Comparison of ENCODE assay signal across 1 cellular context in the genomic region with DNA sequence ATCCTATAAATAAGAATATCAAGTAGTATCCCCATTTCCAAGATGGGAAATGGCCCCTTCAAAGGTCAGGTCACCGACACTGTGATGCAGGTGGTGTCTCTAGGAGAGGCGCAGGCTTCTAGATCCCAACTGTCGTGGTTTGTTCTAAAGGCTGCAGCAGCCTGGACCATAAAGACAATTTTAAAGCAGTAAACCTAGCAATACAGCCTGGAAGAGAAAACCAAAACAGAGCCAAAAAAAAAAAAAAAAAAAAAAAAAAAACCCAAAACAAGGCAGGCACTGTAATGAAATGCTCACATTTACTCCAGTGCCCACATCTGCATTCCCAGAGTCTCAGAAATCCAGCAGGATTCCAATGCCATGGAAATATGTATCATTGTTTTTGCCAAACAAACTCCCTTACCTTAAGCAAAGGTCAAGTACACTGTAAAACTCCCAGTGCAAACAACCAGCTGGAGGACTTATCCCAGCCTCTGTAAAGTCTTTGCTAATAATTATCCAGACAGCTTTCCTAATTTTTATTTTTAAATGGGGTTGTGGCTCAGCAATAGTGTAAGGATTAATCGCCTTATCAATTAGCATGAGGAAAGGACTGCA.
TF ChIP-seq lines count a peak whose summit lies in the region.

No MANE protein-coding gene starts in this region.

TF ChIP-seq in HepG2, 621 proteins besides CTCF, POLR2A, EP300 and RAD21 (continued from another document and continues in another):
- TF ChIP-seq, protein P1, sequence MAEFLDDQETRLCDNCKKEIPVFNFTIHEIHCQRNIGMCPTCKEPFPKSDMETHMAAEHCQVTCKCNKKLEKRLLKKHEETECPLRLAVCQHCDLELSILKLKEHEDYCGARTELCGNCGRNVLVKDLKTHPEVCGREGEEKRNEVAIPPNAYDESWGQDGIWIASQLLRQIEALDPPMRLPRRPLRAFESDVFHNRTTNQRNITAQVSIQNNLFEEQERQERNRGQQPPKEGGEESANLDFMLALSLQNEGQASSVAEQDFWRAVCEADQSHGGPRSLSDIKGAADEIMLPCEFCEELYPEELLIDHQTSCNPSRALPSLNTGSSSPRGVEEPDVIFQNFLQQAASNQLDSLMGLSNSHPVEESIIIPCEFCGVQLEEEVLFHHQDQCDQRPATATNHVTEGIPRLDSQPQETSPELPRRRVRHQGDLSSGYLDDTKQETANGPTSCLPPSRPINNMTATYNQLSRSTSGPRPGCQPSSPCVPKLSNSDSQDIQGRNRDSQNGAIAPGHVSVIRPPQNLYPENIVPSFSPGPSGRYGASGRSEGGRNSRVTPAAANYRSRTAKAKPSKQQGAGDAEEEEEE (CRISPR knock-in tag; IDR thresholded peaks at IDR 0.05; ENCODE audit: borderline replicate concordance) = no peak
- TF ChIP-seq XBP1 (CRISPR knock-in tag; IDR thresholded peaks at IDR 0.05) (no peak), SETDB1 (CRISPR knock-in tag; IDR thresholded peaks at IDR 0.05; ENCODE audit: borderline replicate concordance) (no peak), ZSCAN25 (CRISPR knock-in tag; IDR thresholded peaks at IDR 0.05) (peak; percentile 73; the same call in 1 of the 2 replicates), MED1 (CRISPR knock-in tag; IDR thresholded peaks at IDR 0.05) (peak; percentile 96), JUN (CRISPR knock-in tag; IDR thresholded peaks at IDR 0.05) (no peak), MIER3 (CRISPR knock-in tag; IDR thresholded peaks at IDR 0.05; ENCODE audit: borderline replicate concordance) (peak; percentile 45; the same call in 1 of the 2 replicates), RARG (CRISPR knock-in tag; IDR thresholded peaks at IDR 0.05; ENCODE audit: low read depth) (no peak), ZNF609 (CRISPR knock-in tag; IDR thresholded peaks at IDR 0.05; ENCODE audit: borderline replicate concordance) (peak; percentile 63; the same call in 1 of the 2 replicates), ELK4 (CRISPR knock-in tag; IDR thresholded peaks at IDR 0.05; ENCODE audit: borderline replicate concordance) (no peak), KLF11 (CRISPR knock-in tag; IDR thresholded peaks at IDR 0.05) (no peak), RBAK (CRISPR knock-in tag; IDR thresholded peaks at IDR 0.05) (no peak), TCF7L2 (IDR thresholded peaks at IDR 0.05; ENCODE audit: low read depth, low read length) (no peak), ZNF710 (CRISPR knock-in tag; IDR thresholded peaks at IDR 0.05; ENCODE audit: borderline replicate concordance) (no peak), ZFP37 (CRISPR knock-in tag; IDR thresholded peaks at IDR 0.05; ENCODE audit: borderline replicate concordance) (no peak), ETV5 (CRISPR knock-in tag; IDR thresholded peaks at IDR 0.05; ENCODE audit: borderline replicate concordance) (peak; percentile 59; the same call in 1 of the 2 replicates), ZBTB37 (CRISPR knock-in tag; IDR thresholded peaks at IDR 0.05) (no peak), TBP (CRISPR knock-in tag; IDR thresholded peaks at IDR 0.05) (no peak), ZNF629 (CRISPR knock-in tag; conservative IDR thresholded peaks at IDR 0.05) (no peak), ZNF530 (CRISPR knock-in tag; IDR thresholded peaks at IDR 0.05; ENCODE audit: low read depth) (no peak), BATF2 (CRISPR knock-in tag; IDR thresholded peaks at IDR 0.05) (no peak), ZZZ3 (CRISPR knock-in tag; IDR thresholded peaks at IDR 0.05; ENCODE audit: borderline replicate concordance) (no peak), FOXC1 (CRISPR knock-in tag; IDR thresholded peaks at IDR 0.05; ENCODE audit: borderline replicate concordance) (no peak), PCBP2 (optimal IDR thresholded peaks at IDR 0.05; ENCODE audit: low read depth, low read length, poor library complexity, severe bottlenecking) (no peak)
- TF ChIP-seq, protein P2, sequence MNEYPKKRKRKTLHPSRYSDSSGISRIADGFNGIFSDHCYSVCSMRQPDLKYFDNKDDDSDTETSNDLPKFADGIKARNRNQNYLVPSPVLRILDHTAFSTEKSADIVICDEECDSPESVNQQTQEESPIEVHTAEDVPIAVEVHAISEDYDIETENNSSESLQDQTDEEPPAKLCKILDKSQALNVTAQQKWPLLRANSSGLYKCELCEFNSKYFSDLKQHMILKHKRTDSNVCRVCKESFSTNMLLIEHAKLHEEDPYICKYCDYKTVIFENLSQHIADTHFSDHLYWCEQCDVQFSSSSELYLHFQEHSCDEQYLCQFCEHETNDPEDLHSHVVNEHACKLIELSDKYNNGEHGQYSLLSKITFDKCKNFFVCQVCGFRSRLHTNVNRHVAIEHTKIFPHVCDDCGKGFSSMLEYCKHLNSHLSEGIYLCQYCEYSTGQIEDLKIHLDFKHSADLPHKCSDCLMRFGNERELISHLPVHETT (CRISPR knock-in tag; conservative IDR thresholded peaks at IDR 0.05) = peak; percentile 23; the same call in 1 of the 2 replicates
- TF ChIP-seq, protein P3, sequence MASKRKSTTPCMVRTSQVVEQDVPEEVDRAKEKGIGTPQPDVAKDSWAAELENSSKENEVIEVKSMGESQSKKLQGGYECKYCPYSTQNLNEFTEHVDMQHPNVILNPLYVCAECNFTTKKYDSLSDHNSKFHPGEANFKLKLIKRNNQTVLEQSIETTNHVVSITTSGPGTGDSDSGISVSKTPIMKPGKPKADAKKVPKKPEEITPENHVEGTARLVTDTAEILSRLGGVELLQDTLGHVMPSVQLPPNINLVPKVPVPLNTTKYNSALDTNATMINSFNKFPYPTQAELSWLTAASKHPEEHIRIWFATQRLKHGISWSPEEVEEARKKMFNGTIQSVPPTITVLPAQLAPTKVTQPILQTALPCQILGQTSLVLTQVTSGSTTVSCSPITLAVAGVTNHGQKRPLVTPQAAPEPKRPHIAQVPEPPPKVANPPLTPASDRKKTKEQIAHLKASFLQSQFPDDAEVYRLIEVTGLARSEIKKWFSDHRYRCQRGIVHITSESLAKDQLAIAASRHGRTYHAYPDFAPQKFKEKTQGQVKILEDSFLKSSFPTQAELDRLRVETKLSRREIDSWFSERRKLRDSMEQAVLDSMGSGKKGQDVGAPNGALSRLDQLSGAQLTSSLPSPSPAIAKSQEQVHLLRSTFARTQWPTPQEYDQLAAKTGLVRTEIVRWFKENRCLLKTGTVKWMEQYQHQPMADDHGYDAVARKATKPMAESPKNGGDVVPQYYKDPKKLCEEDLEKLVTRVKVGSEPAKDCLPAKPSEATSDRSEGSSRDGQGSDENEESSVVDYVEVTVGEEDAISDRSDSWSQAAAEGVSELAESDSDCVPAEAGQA (IDR thresholded peaks at IDR 0.05; ENCODE audit: low read depth) = peak; percentile 41; the same call in 1 of the 2 replicates
- TF ChIP-seq, protein P3 (CRISPR knock-in tag; IDR thresholded peaks at IDR 0.05; ENCODE audit: borderline replicate concordance) = 0 out of 2 replicates have a peak, but pooled peaks have one; percentile 80
- TF ChIP-seq, protein P4, sequence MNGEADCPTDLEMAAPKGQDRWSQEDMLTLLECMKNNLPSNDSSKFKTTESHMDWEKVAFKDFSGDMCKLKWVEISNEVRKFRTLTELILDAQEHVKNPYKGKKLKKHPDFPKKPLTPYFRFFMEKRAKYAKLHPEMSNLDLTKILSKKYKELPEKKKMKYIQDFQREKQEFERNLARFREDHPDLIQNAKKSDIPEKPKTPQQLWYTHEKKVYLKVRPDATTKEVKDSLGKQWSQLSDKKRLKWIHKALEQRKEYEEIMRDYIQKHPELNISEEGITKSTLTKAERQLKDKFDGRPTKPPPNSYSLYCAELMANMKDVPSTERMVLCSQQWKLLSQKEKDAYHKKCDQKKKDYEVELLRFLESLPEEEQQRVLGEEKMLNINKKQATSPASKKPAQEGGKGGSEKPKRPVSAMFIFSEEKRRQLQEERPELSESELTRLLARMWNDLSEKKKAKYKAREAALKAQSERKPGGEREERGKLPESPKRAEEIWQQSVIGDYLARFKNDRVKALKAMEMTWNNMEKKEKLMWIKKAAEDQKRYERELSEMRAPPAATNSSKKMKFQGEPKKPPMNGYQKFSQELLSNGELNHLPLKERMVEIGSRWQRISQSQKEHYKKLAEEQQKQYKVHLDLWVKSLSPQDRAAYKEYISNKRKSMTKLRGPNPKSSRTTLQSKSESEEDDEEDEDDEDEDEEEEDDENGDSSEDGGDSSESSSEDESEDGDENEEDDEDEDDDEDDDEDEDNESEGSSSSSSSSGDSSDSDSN (CRISPR knock-in tag; IDR thresholded peaks at IDR 0.05) = no peak
